28 cellular contexts compared by ENCODE assay signal in the genomic region with DNA sequence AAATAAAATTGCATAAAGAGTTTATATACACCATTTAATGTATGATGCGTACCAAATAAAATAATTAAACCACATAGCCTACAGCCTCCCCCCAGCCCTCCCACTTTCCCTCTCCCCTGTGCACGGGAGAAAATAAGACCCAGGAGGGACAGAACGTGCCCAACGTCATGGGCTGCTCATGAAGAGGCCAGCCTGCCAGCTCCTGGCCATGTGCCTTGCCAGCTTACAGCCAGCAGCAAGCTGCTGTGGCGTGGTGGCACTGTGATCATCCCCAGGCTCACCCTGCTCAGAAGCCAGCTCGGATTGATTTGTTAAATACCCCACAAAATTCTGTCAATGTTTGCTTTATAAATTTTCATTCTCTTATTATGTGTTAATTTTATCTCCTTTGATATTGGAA. TPM values are rescaled to one million over a fixed set of nuclear protein-coding genes. Genes with fewer than 3 reads are reported as not detected.
"Had no signal": no experiment of that assay in that cellular context is flagged by ENCODE, and none has a peak within 500 bp of the region (broad histone marks: within the 10 kb centered on the region; RNA-seq: fewer than 3 reads in every experiment).

No MANE protein-coding gene starts in this region.

- H3K36me3 ChIP-seq: esophagus squamous epithelium, gastroesophageal sphincter, lower lobe of right lung, neural progenitor cell, sigmoid colon, tibial nerve, upper lobe of right lung had no signal

- H3K9me3 ChIP-seq: esophagus squamous epithelium, lower lobe of right lung, psoas muscle, testis, upper lobe of right lung had no signal

- H3K9ac ChIP-seq: neural progenitor cell, parathyroid adenoma had no signal

- H3K4me2 ChIP-seq: hepatocyte, neural progenitor cell had no signal

- DNase-seq: cerebellar nuclear complex; effector memory CD8-positive, alpha-beta T cell; esophagus squamous epithelium; foreskin fibroblast; glutamatergic neuron; kidney glomerular epithelial cell; lower lobe of right lung; occipital lobe; psoas muscle; retina; sigmoid colon; stimulated activated CD4-positive, alpha-beta T cell treated with anti-CD3 and anti-CD28 coated beads, Interleukin-2, amount 100 ng/mL, for 24 hours; stimulated activated CD4-positive, alpha-beta T cell treated with anti-CD3 and anti-CD28 coated beads, Interleukin-4, amount 100 ng/mL, for 4 hours; stimulated activated naive B cell treated with anti-CD40 and anti-IgM and Interleukin-4, amounts not matched to agents 10 μg/mL and 1 μg/mL and 100 μg/mL, for 72 hours; stimulated activated naive CD8-positive, alpha-beta T cell treated with anti-CD3 and anti-CD28 coated beads, Interleukin-15, amount 100 ng/mL, for 72 hours; testis; upper lobe of right lung had no signal

- H3K4me3 ChIP-seq: esophagus squamous epithelium, gastroesophageal sphincter, hepatocyte, lower lobe of right lung, neural progenitor cell, psoas muscle, sigmoid colon, skin epidermis, testis, tibial nerve, upper lobe of right lung had no signal

- ATAC-seq: effector memory CD8-positive, alpha-beta T cell; gastroesophageal sphincter; left lobe of liver; lower lobe of right lung; natural killer cell treated with Interleukin-12 subunit alpha and Interleukin-12 subunit beta and Interleukin-15 and Interleukin-18, amount 100 ng/mL, for 72 hours; psoas muscle; stimulated activated naive B cell treated with anti-CD40 and anti-IgM and Interleukin-4, amounts not matched to agents 10 μg/mL and 1 μg/mL and 100 μg/mL, for 72 hours; stimulated activated naive CD8-positive, alpha-beta T cell treated with anti-CD3 and anti-CD28 coated beads, Interleukin-15, amount 100 ng/mL, for 72 hours; upper lobe of right lung had no signal

- H3K27me3 ChIP-seq: hepatocyte, neural progenitor cell, testis, upper lobe of right lung had no signal

- H3K27ac ChIP-seq: epithelial cell of prostate, esophagus squamous epithelium, gastroesophageal sphincter, hepatocyte, lower lobe of right lung, neural progenitor cell, parathyroid adenoma, psoas muscle, sigmoid colon, skin epidermis, testis, tibial nerve, upper lobe of right lung had no signal

- H3K4me1 ChIP-seq: esophagus squamous epithelium, gastroesophageal sphincter, lower lobe of right lung, neural progenitor cell, parathyroid adenoma, psoas muscle, sigmoid colon, testis, tibial nerve, upper lobe of right lung had no signal

- H2AFZ ChIP-seq: hepatocyte, neural progenitor cell, parathyroid adenoma had no signal

RNA-seq across cellular contexts. Expression of gene GPR148, which starts 7.6 kb away (rescaled TPM):
- total RNA-seq: esophagus squamous epithelium; gastroesophageal sphincter; hepatocyte; left lobe of liver; lower lobe of right lung; mesothelial cell of epicardium; natural killer cell treated with Interleukin-12 subunit alpha and Interleukin-12 subunit beta and Interleukin-15 and Interleukin-18, amount 100 ng/mL, for 72 hours; psoas muscle; sigmoid colon; subcutaneous adipose tissue; tibial nerve; upper lobe of right lung had no signal
- polyA plus RNA-seq: hepatocyte, psoas muscle had no signal

RNA-seq across cellular contexts. Expression of gene AMER3, which starts 18.9 kb away (rescaled TPM):
- total RNA-seq: esophagus squamous epithelium; left lobe of liver; lower lobe of right lung; mesothelial cell of epicardium; natural killer cell treated with Interleukin-12 subunit alpha and Interleukin-12 subunit beta and Interleukin-15 and Interleukin-18, amount 100 ng/mL, for 72 hours; psoas muscle; subcutaneous adipose tissue; tibial nerve; upper lobe of right lung had no signal
- polyA plus RNA-seq: psoas muscle had no signal
